In the genomic region with DNA sequence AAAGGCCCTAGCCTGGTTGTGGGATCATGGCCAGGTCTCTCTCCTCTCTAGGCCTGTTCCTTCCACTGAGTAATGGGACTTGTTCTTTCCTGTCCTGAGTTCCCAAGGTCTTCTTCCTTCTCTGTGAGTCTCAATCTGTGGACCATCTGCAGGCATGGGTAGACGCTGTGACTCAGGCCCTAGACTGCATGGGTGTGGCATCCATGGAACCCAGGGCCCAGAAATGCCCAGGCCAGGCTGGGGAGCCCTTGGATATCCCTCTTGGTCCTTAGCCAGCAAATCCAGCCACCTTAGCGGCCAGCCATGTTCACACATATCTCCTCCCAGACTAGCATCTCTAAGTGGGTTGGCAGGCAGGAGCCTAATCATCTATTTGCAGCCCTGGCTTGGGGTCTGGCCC, we compare ENCODE assay signal across 1 cellular context.
TF ChIP-seq lines count a peak whose summit lies in the region.

No MANE protein-coding gene starts in this region.

TF ChIP-seq in HepG2, 621 proteins besides CTCF, POLR2A, EP300 and RAD21:
- TF ChIP-seq ZNF782 (CRISPR knock-in tag; IDR thresholded peaks at IDR 0.05; ENCODE audit: borderline replicate concordance) = no peak
- no peak for TF ChIP-seq ZNF256 (CRISPR knock-in tag; conservative IDR thresholded peaks at IDR 0.05)
- TF ChIP-seq U2AF2 (IDR thresholded peaks at IDR 0.05; ENCODE audit: low read depth, low read length) = no peak
- no peak for TF ChIP-seq ZNF317 (CRISPR knock-in tag; IDR thresholded peaks at IDR 0.05)
- TF ChIP-seq ATRX (CRISPR knock-in tag; IDR thresholded peaks at IDR 0.05; ENCODE audit: borderline replicate concordance) = no peak
- TF ChIP-seq, protein P1, sequence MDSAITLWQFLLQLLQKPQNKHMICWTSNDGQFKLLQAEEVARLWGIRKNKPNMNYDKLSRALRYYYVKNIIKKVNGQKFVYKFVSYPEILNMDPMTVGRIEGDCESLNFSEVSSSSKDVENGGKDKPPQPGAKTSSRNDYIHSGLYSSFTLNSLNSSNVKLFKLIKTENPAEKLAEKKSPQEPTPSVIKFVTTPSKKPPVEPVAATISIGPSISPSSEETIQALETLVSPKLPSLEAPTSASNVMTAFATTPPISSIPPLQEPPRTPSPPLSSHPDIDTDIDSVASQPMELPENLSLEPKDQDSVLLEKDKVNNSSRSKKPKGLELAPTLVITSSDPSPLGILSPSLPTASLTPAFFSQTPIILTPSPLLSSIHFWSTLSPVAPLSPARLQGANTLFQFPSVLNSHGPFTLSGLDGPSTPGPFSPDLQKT (CRISPR knock-in tag; IDR thresholded peaks at IDR 0.05; ENCODE audit: borderline replicate concordance) = no peak
- no peak for TF ChIP-seq CBX2 (IDR thresholded peaks at IDR 0.05; ENCODE audit: low read depth, low read length)
- no peak for TF ChIP-seq CBX2 (CRISPR knock-in tag; IDR thresholded peaks at IDR 0.05; ENCODE audit: low read depth)
- no peak for TF ChIP-seq HOXD1 (CRISPR knock-in tag; IDR thresholded peaks at IDR 0.05)
- TF ChIP-seq AKAP8 (CRISPR knock-in tag; IDR thresholded peaks at IDR 0.05) = no peak
- TF ChIP-seq ZNF205 (CRISPR knock-in tag; IDR thresholded peaks at IDR 0.05) = no peak
- TF ChIP-seq, protein P2, sequence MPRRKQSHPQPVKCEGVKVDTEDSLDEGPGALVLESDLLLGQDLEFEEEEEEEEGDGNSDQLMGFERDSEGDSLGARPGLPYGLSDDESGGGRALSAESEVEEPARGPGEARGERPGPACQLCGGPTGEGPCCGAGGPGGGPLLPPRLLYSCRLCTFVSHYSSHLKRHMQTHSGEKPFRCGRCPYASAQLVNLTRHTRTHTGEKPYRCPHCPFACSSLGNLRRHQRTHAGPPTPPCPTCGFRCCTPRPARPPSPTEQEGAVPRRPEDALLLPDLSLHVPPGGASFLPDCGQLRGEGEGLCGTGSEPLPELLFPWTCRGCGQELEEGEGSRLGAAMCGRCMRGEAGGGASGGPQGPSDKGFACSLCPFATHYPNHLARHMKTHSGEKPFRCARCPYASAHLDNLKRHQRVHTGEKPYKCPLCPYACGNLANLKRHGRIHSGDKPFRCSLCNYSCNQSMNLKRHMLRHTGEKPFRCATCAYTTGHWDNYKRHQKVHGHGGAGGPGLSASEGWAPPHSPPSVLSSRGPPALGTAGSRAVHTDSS (CRISPR knock-in tag; conservative IDR thresholded peaks at IDR 0.05) = no peak
TF ChIP-seq in HepG2: peak in this region for 0.
